In the genomic region with DNA sequence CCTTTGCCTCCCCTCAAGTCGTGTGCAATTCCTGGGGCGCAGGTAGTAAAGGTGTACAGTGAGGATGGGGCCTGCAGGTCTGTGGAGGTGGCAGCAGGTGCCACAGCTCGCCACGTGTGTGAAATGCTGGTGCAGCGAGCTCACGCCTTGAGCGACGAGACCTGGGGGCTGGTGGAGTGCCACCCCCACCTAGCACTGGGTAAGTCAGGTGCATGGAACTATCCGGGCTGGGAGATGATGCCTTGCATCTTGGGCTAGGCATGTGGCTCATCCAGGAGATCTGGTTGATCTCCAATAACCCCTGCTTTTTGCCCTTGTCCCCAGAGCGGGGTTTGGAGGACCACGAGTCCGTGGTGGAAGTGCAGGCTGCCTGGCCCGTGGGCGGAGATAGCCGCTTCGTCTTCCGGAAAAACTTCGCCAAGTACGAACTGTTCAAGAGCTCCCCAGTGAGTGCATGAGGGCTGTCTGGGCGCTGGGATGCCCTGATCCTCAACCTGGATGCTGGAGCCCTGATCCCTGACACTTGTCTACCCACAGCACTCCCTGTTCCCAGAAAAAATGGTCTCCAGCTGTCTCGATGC, we compare ENCODE assay signal across 24 cellular contexts. TPM values are rescaled to one million over a fixed set of nuclear protein-coding genes. Genes with fewer than 3 reads are reported as not detected.
DNase-seq lines count a peak whose midpoint lies in the region; ATAC-seq, FAIRE-seq and TF ChIP-seq lines count a peak whose summit lies in the region.
"Had no signal": no experiment of that assay in that cellular context is flagged by ENCODE, and none has a peak within 500 bp of the region (broad histone marks: within the 10 kb centered on the region; RNA-seq: fewer than 3 reads in every experiment).

No MANE protein-coding gene starts in this region.

- POLR2A ChIA-PET in HepG2 (lab: Yijun Ruan, JAX), result no interaction called here

- 100% methylated on average over 20 of the region's 21 CpGs for WGBS in HepG2 (ENCODE audit: low lambda C conversion rate)
- WGBS in aorta, 2 donors, result 90 to 92% methylated on average over 21 of the region's 21 CpGs

- H3K4me2 ChIP-seq in HepG2 (ENCODE audit: low read depth, low read length), result no peak overlapping the region
- H3K4me2 ChIP-seq: BLaER1 had no signal

- no peak overlapping the region for H3K4me3 Mint-ChIP-seq in activated naive CD4-positive, alpha-beta T cell treated with anti-CD3 and anti-CD28 coated beads, Interleukin-2, amount 10 ng/mL, durations not matched to agents 7 days and 5 days
- H3K4me3 Mint-ChIP-seq: CD4-positive, alpha-beta T cell had no signal

- no TSS peak for BruUV-seq in HepG2 (replicated peaks; lab: Mats Ljungman, UMichigan)

- H3K36me3 Mint-ChIP-seq in activated naive CD4-positive, alpha-beta T cell treated with anti-CD3 and anti-CD28 coated beads, Interleukin-2, amount 10 ng/mL, durations not matched to agents 7 days and 5 days, result no peaks in the 10 kb centered on the region

- H3K4me3 ChIP-seq in RWPE2 (ENCODE audit: severe bottlenecking), result no peak overlapping the region
- no peak overlapping the region for H3K4me3 ChIP-seq in HepG2 (replicated peaks in 1 of 3; ENCODE audit: insufficient read depth in 1 of 3, low read depth in 2 of 3, low read length in 3 of 3)
- H3K4me3 ChIP-seq in aorta (ENCODE audit: low read length in 2 of 2), result no peak overlapping the region
- H3K4me3 ChIP-seq: BLaER1, GM12878 had no signal

- no peak for TF ChIP-seq CTCF in RWPE2 (IDR thresholded peaks at IDR 0.05; ENCODE audit: poor library complexity, severe bottlenecking)
- TF ChIP-seq CTCF in HepG2 (CRISPR knock-in tag; IDR thresholded peaks at IDR 0.05), result no peak

- FAIRE-seq in HepG2 (lab: Jason Lieb, UNC), result no peak
- FAIRE-seq: GM12878, RCC 7860 had no signal

- ATAC-seq in RWPE2 (ENCODE audit: low read depth), result no peak
- no peak for ATAC-seq in HepG2
- no peak for ATAC-seq in aorta (ENCODE audit: low FRiP score)
- ATAC-seq: GM12878 had no signal

- DNase-seq in activated naive CD4-positive, alpha-beta T cell treated with anti-CD3 and anti-CD28 coated beads, Interleukin-2, amount 10 ng/mL, durations not matched to agents 7 days and 5 days, result peak; percentile 8
- no peak for DNase-seq in activated naive CD4-positive, alpha-beta T cell treated with anti-CD3 and anti-CD28 coated beads, Interleukin-2, amount 50 U/mL, for 16 hours
- peak; percentile 45 for DNase-seq in RWPE2 (ENCODE audit: low spot score)
- no peak for DNase-seq in HepG2 (ENCODE audit: low spot score)
- peak; percentile 27 to 49 for DNase-seq in aorta
- DNase-seq in NCI-H2171 (lab: John Stamatoyannopoulos, UW), result no peak
- DNase-seq in LoVo (ENCODE audit: low spot score), result no peak
- no peak for DNase-seq in NCI-H1105 treated with DMSO at 0.1 percent for 48 hours (lab: John Stamatoyannopoulos, UW)
- DNase-seq: ACHN; Caco-2; CD4-positive, alpha-beta T cell; DND-41; GOT3; KG1; NCI-H1092 treated with DMSO at 0.1 percent for 48 hours; NCI-H2029 treated with DMSO at 0.1 percent for 48 hours; NCI-H345; NCI-H524 treated with DMSO at 0.1 percent for 48 hours; OCI-M1; SHP77 had no signal

- H3K9me3 Mint-ChIP-seq in activated naive CD4-positive, alpha-beta T cell treated with anti-CD3 and anti-CD28 coated beads, Interleukin-2, amount 10 ng/mL, durations not matched to agents 7 days and 5 days, result no peaks in the 10 kb centered on the region
- H3K9me3 Mint-ChIP-seq: CD4-positive, alpha-beta T cell had no signal

- no peak overlapping the region for H2AFZ ChIP-seq in HepG2 (ENCODE audit: low read length)

- H3K27ac ChIP-seq in RWPE2 (ENCODE audit: poor library complexity, severe bottlenecking) (no peak overlapping the region), HepG2 (ENCODE audit: extremely low read length, insufficient read depth, low read length) (no peak overlapping the region), aorta (ENCODE audit: low read depth in 1 of 2, low read length in 2 of 2) (no peak overlapping the region)
- H3K27ac ChIP-seq: 22Rv1, BLaER1 had no signal

- H3K36me3 ChIP-seq in RWPE2 (ENCODE audit: low read depth) (peaks cover 31% of the 10 kb centered on the region), HepG2 (replicated peaks in 1 of 2; ENCODE audit: control insufficient read depth in 1 of 2, insufficient read depth in 2 of 2, low read length in 2 of 2) (peaks cover 43 to 52% of the 10 kb centered on the region in 2 experiments), aorta (ENCODE audit: control insufficient read depth in 1 of 2, insufficient read depth in 2 of 2, low read length in 1 of 2) (no peaks in the 10 kb centered on the region)
- H3K36me3 ChIP-seq: BLaER1 had no signal

- in situ Hi-C loops in HepG2 (cut with HindIII; ENCODE audit: extremely low pct_ligation_motif_present, low pct_unique_long_range_greater_than_20kb), result no loop called here

- H3K4me1 Mint-ChIP-seq in activated naive CD4-positive, alpha-beta T cell treated with anti-CD3 and anti-CD28 coated beads, Interleukin-2, amount 10 ng/mL, durations not matched to agents 7 days and 5 days, result peaks cover 30% of the 10 kb centered on the region

- CTCF ChIA-PET in activated naive CD4-positive, alpha-beta T cell treated with anti-CD3 and anti-CD28 coated beads, Interleukin-2, amount 10 ng/mL, durations not matched to agents 7 days and 5 days (lab: Charles Lee), result no interaction called here
- CTCF ChIA-PET in HepG2 (lab: Yijun Ruan, JAX; ENCODE audit: low intra/inter-chr PET ratio, low total read pairs), result no interaction called here

- H4K20me1 ChIP-seq in HepG2 (ENCODE audit: insufficient read depth, low read length), result peaks cover 7% of the 10 kb centered on the region; the same call in 1 of the 2 replicates
- H4K20me1 ChIP-seq: BLaER1 had no signal

- H3K27ac Mint-ChIP-seq in activated naive CD4-positive, alpha-beta T cell treated with anti-CD3 and anti-CD28 coated beads, Interleukin-2, amount 10 ng/mL, durations not matched to agents 7 days and 5 days, result peak overlapping the region; percentile 55
- H3K27ac Mint-ChIP-seq: CD4-positive, alpha-beta T cell had no signal

- H3K9me3 ChIP-seq in RWPE2 (ENCODE audit: severe bottlenecking) (no peaks in the 10 kb centered on the region), HepG2 (ENCODE audit: low read length) (no peaks in the 10 kb centered on the region), aorta (ENCODE audit: control insufficient read depth, low read length) (no peaks in the 10 kb centered on the region)
- H3K9me3 ChIP-seq: BLaER1, Caco-2 had no signal

- H3K27me3 Mint-ChIP-seq in activated naive CD4-positive, alpha-beta T cell treated with anti-CD3 and anti-CD28 coated beads, Interleukin-2, amount 10 ng/mL, durations not matched to agents 7 days and 5 days, result peaks cover 80% of the 10 kb centered on the region

- peaks cover 10% of the 10 kb centered on the region for H3K4me1 ChIP-seq in RWPE2 (ENCODE audit: insufficient read depth, poor library complexity, severe bottlenecking)
- H3K4me1 ChIP-seq in HepG2 (ENCODE audit: insufficient read depth, low read length), result peaks cover 24% of the 10 kb centered on the region
- H3K4me1 ChIP-seq in aorta (ENCODE audit: control insufficient read depth in 1 of 2, insufficient read depth in 2 of 2, low read length in 2 of 2), result no peaks in the 10 kb centered on the region

- H3K79me2 ChIP-seq in HepG2 (ENCODE audit: insufficient read depth, low read length), result peaks cover 36% of the 10 kb centered on the region

- TF ChIP-seq POLR2A in HepG2 (IDR thresholded peaks at IDR 0.05; ENCODE audit: insufficient read depth in 1 of 2, low read depth in 2 of 2, low read length in 2 of 2), result no peak

- no peak overlapping the region for H3K9ac ChIP-seq in HepG2 (ENCODE audit: insufficient read depth, low read depth, low read length)
- H3K9ac ChIP-seq: BLaER1 had no signal

- no peak for TF ChIP-seq EP300 in HepG2 (IDR thresholded peaks at IDR 0.05; ENCODE audit: low read depth in 2 of 2, low read length in 2 of 2)
- TF ChIP-seq EP300 in HepG2 (CRISPR knock-in tag; IDR thresholded peaks at IDR 0.05; ENCODE audit: borderline replicate concordance), result no peak

- TF ChIP-seq RAD21 in HepG2 (CRISPR knock-in tag; IDR thresholded peaks at IDR 0.05), result no peak

- intact Hi-C loops in HepG2 (cut with micrococcal nuclease; ENCODE audit: unreplicated experiment) (no loop called here), aorta (cut with DNase I) (no loop called here)

- H3K27me3 ChIP-seq in RWPE2 (ENCODE audit: insufficient read depth, poor library complexity, severe bottlenecking) (no peaks in the 10 kb centered on the region), HepG2 (ENCODE audit: control insufficient read depth in 1 of 2, insufficient read depth in 2 of 2, low read length in 2 of 2) (no peaks in the 10 kb centered on the region; a peak in 1 of 5 replicates), aorta (ENCODE audit: control insufficient read depth in 1 of 2, insufficient read depth in 2 of 2, low read length in 1 of 2) (no peaks in the 10 kb centered on the region)

RNA-seq across cellular contexts. Expression of a gene that starts 5.2 kb away (rescaled TPM):
- total RNA-seq in HepG2 (2016; rRNA removed; fragmentation: Illumina TruSeq; extraction: Trizol) (41.7 and 60.2 TPM in 2 replicates), aorta (1 to 10 TPM in 1 of 2 donors, under 1 TPM in 1; 0.42 to 1.6 TPM)
- 17.9 and 20.4 TPM in 2 replicates for total RNA-seq in HepG2 (2016; cell fraction: cytosol; rRNA removed; fragmentation: Illumina TruSeq; extraction: Trizol; ENCODE audit: low read depth)
- total RNA-seq in HepG2 (2016; cell fraction: insoluble cytoplasmic fraction; rRNA removed; fragmentation: Illumina TruSeq; extraction: Trizol), result 38.5 and 64.6 TPM in 2 replicates
- 31.4 and 31.5 TPM in 2 replicates for total RNA-seq in HepG2 (2016; cell fraction: membrane; rRNA removed; fragmentation: Illumina TruSeq; extraction: Trizol)
- total RNA-seq in HepG2 (2016; cell fraction: nucleus; rRNA removed; fragmentation: Illumina TruSeq; extraction: Trizol), result 57.0 and 59.4 TPM in 2 replicates
- polyA plus RNA-seq in HepG2 (2011; rRNA removed) (77.7 and 92.3 TPM in 2 replicates), aorta (under 1 TPM; 0.23 to 0.75 TPM)
- 36.7 and 60.1 TPM in 2 replicates for polyA plus RNA-seq in HepG2 (2011; cell fraction: cytosol; rRNA removed)
- polyA plus RNA-seq in HepG2 (2011; cell fraction: nucleus; rRNA removed), result 319 and 344 TPM in 2 replicates
- polyA plus RNA-seq in HepG2 (2012), result 60.9 and 73.8 TPM in 2 replicates
- 8.5 and 8.6 TPM in 2 replicates for polyA plus RNA-seq in HepG2 (2016; cell fraction: cytosol; fragmentation: Illumina TruSeq; extraction: Trizol; ENCODE audit: low read depth)
- 45.6 and 58.3 TPM in 2 replicates for polyA plus RNA-seq in HepG2 (2016; cell fraction: insoluble cytoplasmic fraction; fragmentation: Illumina TruSeq; extraction: Trizol; ENCODE audit: low read depth)
- 13.3 and 14.8 TPM in 2 replicates for polyA plus RNA-seq in HepG2 (2016; cell fraction: membrane; fragmentation: Illumina TruSeq; extraction: Trizol; ENCODE audit: low read depth)
- polyA plus RNA-seq in HepG2 (2016; cell fraction: nucleus; fragmentation: Illumina TruSeq; extraction: Trizol; ENCODE audit: insufficient read depth, low read depth), result 147 and 156 TPM in 2 replicates
- polyA minus RNA-seq in HepG2 (2011; rRNA and poly(A)+ RNA removed; ENCODE audit: low replicate concordance), result 9.1 and 160 TPM in 2 replicates
- polyA minus RNA-seq in HepG2 (2011; cell fraction: cytosol; rRNA and poly(A)+ RNA removed), result 55.8 and 65.9 TPM in 2 replicates
- polyA minus RNA-seq in HepG2 (2011; cell fraction: nucleus; rRNA and poly(A)+ RNA removed), result 80.7 and 95.9 TPM in 2 replicates
- total RNA-seq: CD4-positive, alpha-beta T cell had no signal

RNA-seq across cellular contexts. Expression of a gene that starts 12.6 kb away (rescaled TPM):
- total RNA-seq in HepG2 (2016; rRNA removed; fragmentation: Illumina TruSeq; extraction: Trizol), result 40.6 and 48.6 TPM in 2 replicates
- total RNA-seq in HepG2 (2016; cell fraction: cytosol; rRNA removed; fragmentation: Illumina TruSeq; extraction: Trizol; ENCODE audit: low read depth), result 50.1 and 73.7 TPM in 2 replicates
- total RNA-seq in HepG2 (2016; cell fraction: insoluble cytoplasmic fraction; rRNA removed; fragmentation: Illumina TruSeq; extraction: Trizol), result 43.9 and 49.0 TPM in 2 replicates
- 66.3 and 82.4 TPM in 2 replicates for total RNA-seq in HepG2 (2016; cell fraction: membrane; rRNA removed; fragmentation: Illumina TruSeq; extraction: Trizol)
- total RNA-seq in HepG2 (2016; cell fraction: nucleus; rRNA removed; fragmentation: Illumina TruSeq; extraction: Trizol), result 18.4 and 23.7 TPM in 2 replicates
- polyA plus RNA-seq in HepG2 (2011; rRNA removed), result 56.6 and 68.2 TPM in 2 replicates
- polyA plus RNA-seq in HepG2 (2011; cell fraction: cytosol; rRNA removed), result 62.1 and 67.0 TPM in 2 replicates
- polyA plus RNA-seq in HepG2 (2011; cell fraction: nucleus; rRNA removed), result 27.3 and 39.8 TPM in 2 replicates
- polyA plus RNA-seq in HepG2 (2012), result 38.6 and 44.5 TPM in 2 replicates
- polyA plus RNA-seq in HepG2 (2016; cell fraction: cytosol; fragmentation: Illumina TruSeq; extraction: Trizol; ENCODE audit: low read depth), result 106 and 131 TPM in 2 replicates
- 73.3 and 81.4 TPM in 2 replicates for polyA plus RNA-seq in HepG2 (2016; cell fraction: insoluble cytoplasmic fraction; fragmentation: Illumina TruSeq; extraction: Trizol; ENCODE audit: low read depth)
- polyA plus RNA-seq in HepG2 (2016; cell fraction: membrane; fragmentation: Illumina TruSeq; extraction: Trizol; ENCODE audit: low read depth), result 100 and 131 TPM in 2 replicates
- 45.4 and 54.1 TPM in 2 replicates for polyA plus RNA-seq in HepG2 (2016; cell fraction: nucleus; fragmentation: Illumina TruSeq; extraction: Trizol; ENCODE audit: insufficient read depth, low read depth)
- 30.0 and 48.1 TPM in 2 replicates for polyA minus RNA-seq in HepG2 (2011; rRNA and poly(A)+ RNA removed; ENCODE audit: low replicate concordance)
- polyA minus RNA-seq in HepG2 (2011; cell fraction: cytosol; rRNA and poly(A)+ RNA removed), result 11.5 and 16.0 TPM in 2 replicates
- polyA minus RNA-seq in HepG2 (2011; cell fraction: nucleus; rRNA and poly(A)+ RNA removed), result 10.6 and 14.7 TPM in 2 replicates
- total RNA-seq in aorta, result 10 to 100 TPM; 21.6 to 28.2 TPM
- 10 to 100 TPM; 63.9 to 82.4 TPM for polyA plus RNA-seq in aorta

RNA-seq across cellular contexts. Expression of a gene that starts 43.1 kb away (rescaled TPM):
- total RNA-seq in HepG2 (2016; rRNA removed; fragmentation: Illumina TruSeq; extraction: Trizol), result 30.2 and 64.1 TPM in 2 replicates
- 29.4 and 32.0 TPM in 2 replicates for total RNA-seq in HepG2 (2016; cell fraction: cytosol; rRNA removed; fragmentation: Illumina TruSeq; extraction: Trizol; ENCODE audit: low read depth)
- 24.5 and 63.0 TPM in 2 replicates for total RNA-seq in HepG2 (2016; cell fraction: insoluble cytoplasmic fraction; rRNA removed; fragmentation: Illumina TruSeq; extraction: Trizol)
- 21.8 and 22.8 TPM in 2 replicates for total RNA-seq in HepG2 (2016; cell fraction: membrane; rRNA removed; fragmentation: Illumina TruSeq; extraction: Trizol)
- total RNA-seq in HepG2 (2016; cell fraction: nucleus; rRNA removed; fragmentation: Illumina TruSeq; extraction: Trizol), result 81.6 and 99.0 TPM in 2 replicates
- 57.7 and 77.7 TPM in 2 replicates for polyA plus RNA-seq in HepG2 (2011; rRNA removed)
- polyA plus RNA-seq in HepG2 (2011; cell fraction: cytosol; rRNA removed), result 36.7 and 42.6 TPM in 2 replicates
- 210 and 211 TPM in 2 replicates for polyA plus RNA-seq in HepG2 (2011; cell fraction: nucleus; rRNA removed)
- polyA plus RNA-seq in HepG2 (2012), result 69.2 and 69.6 TPM in 2 replicates
- 4.2 and 4.3 TPM in 2 replicates for polyA plus RNA-seq in HepG2 (2016; cell fraction: cytosol; fragmentation: Illumina TruSeq; extraction: Trizol; ENCODE audit: low read depth)
- 25.3 and 32.1 TPM in 2 replicates for polyA plus RNA-seq in HepG2 (2016; cell fraction: insoluble cytoplasmic fraction; fragmentation: Illumina TruSeq; extraction: Trizol; ENCODE audit: low read depth)
- polyA plus RNA-seq in HepG2 (2016; cell fraction: membrane; fragmentation: Illumina TruSeq; extraction: Trizol; ENCODE audit: low read depth), result 8.5 and 9.9 TPM in 2 replicates
- polyA plus RNA-seq in HepG2 (2016; cell fraction: nucleus; fragmentation: Illumina TruSeq; extraction: Trizol; ENCODE audit: insufficient read depth, low read depth), result 149 and 153 TPM in 2 replicates
- 39.8 and 292 TPM in 2 replicates for polyA minus RNA-seq in HepG2 (2011; rRNA and poly(A)+ RNA removed; ENCODE audit: low replicate concordance)
- 52.4 and 60.7 TPM in 2 replicates for polyA minus RNA-seq in HepG2 (2011; cell fraction: cytosol; rRNA and poly(A)+ RNA removed)
- 58.8 and 83.7 TPM in 2 replicates for polyA minus RNA-seq in HepG2 (2011; cell fraction: nucleus; rRNA and poly(A)+ RNA removed)
- 10 to 100 TPM; 73.0 to 74.0 TPM for total RNA-seq in aorta
- 10 to 100 TPM; 22.7 to 45.3 TPM for polyA plus RNA-seq in aorta

RNA-seq across cellular contexts. Expression of a gene that starts 55.1 kb away (rescaled TPM):
- total RNA-seq in HepG2 (2016; rRNA removed; fragmentation: Illumina TruSeq; extraction: Trizol), result 5.1 and 11.9 TPM in 2 replicates
- total RNA-seq in HepG2 (2016; cell fraction: cytosol; rRNA removed; fragmentation: Illumina TruSeq; extraction: Trizol; ENCODE audit: low read depth), result 1.1 and 1.5 TPM in 2 replicates
- total RNA-seq in HepG2 (2016; cell fraction: insoluble cytoplasmic fraction; rRNA removed; fragmentation: Illumina TruSeq; extraction: Trizol), result 3.5 and 11.4 TPM in 2 replicates
- total RNA-seq in HepG2 (2016; cell fraction: membrane; rRNA removed; fragmentation: Illumina TruSeq; extraction: Trizol), result 3.2 and 3.3 TPM in 2 replicates
- 11.6 and 12.8 TPM in 2 replicates for total RNA-seq in HepG2 (2016; cell fraction: nucleus; rRNA removed; fragmentation: Illumina TruSeq; extraction: Trizol)
- polyA plus RNA-seq in HepG2 (2011; rRNA removed), result 14.6 and 21.2 TPM in 2 replicates
- polyA plus RNA-seq in HepG2 (2011; cell fraction: cytosol; rRNA removed), result 9.7 and 10.8 TPM in 2 replicates
- 53.0 and 67.8 TPM in 2 replicates for polyA plus RNA-seq in HepG2 (2011; cell fraction: nucleus; rRNA removed)
- polyA plus RNA-seq in HepG2 (2012), result 9.1 and 10.3 TPM in 2 replicates
- polyA plus RNA-seq in HepG2 (2016; cell fraction: cytosol; fragmentation: Illumina TruSeq; extraction: Trizol; ENCODE audit: low read depth), result 0.93 and 0.97 TPM in 2 replicates
- polyA plus RNA-seq in HepG2 (2016; cell fraction: insoluble cytoplasmic fraction; fragmentation: Illumina TruSeq; extraction: Trizol; ENCODE audit: low read depth), result 4.1 and 5.4 TPM in 2 replicates
- polyA plus RNA-seq in HepG2 (2016; cell fraction: membrane; fragmentation: Illumina TruSeq; extraction: Trizol; ENCODE audit: low read depth), result 2.1 and 2.4 TPM in 2 replicates
- polyA plus RNA-seq in HepG2 (2016; cell fraction: nucleus; fragmentation: Illumina TruSeq; extraction: Trizol; ENCODE audit: insufficient read depth, low read depth), result 23.4 and 28.3 TPM in 2 replicates
- 12.0 and 44.9 TPM in 2 replicates for polyA minus RNA-seq in HepG2 (2011; rRNA and poly(A)+ RNA removed; ENCODE audit: low replicate concordance)
- 5.6 and 8.2 TPM in 2 replicates for polyA minus RNA-seq in HepG2 (2011; cell fraction: cytosol; rRNA and poly(A)+ RNA removed)
- polyA minus RNA-seq in HepG2 (2011; cell fraction: nucleus; rRNA and poly(A)+ RNA removed), result 8.2 and 9.7 TPM in 2 replicates
- total RNA-seq in aorta, result 10 to 100 TPM; 21.9 to 22.0 TPM
- 10 to 100 TPM; 13.3 to 25.5 TPM for polyA plus RNA-seq in aorta

Comparison
In these comparisons a context has a peak if more than half of its experiments do, and no peak if none do; other contexts are left out.
1. DNase-seq: peak in activated naive CD4-positive, alpha-beta T cell treated with anti-CD3 and anti-CD28 coated beads, Interleukin-2, amount 10 ng/mL, durations not matched to agents 7 days and 5 days (single experiment), RWPE2 (single experiment) and aorta (2 of 2); none in activated naive CD4-positive, alpha-beta T cell treated with anti-CD3 and anti-CD28 coated beads, Interleukin-2, amount 50 U/mL, for 16 hours (single experiment), HepG2 (single experiment), NCI-H2171 (single experiment), LoVo (single experiment) and NCI-H1105 treated with DMSO at 0.1 percent for 48 hours (single experiment).
2. RNA of a gene that starts 5.2 kb away (total RNA-seq): 17.9 to 64.6 TPM in HepG2; 0.42 to 1.6 TPM in aorta; every median in the first group is over 4 times any median in the second.